In the genomic region with DNA sequence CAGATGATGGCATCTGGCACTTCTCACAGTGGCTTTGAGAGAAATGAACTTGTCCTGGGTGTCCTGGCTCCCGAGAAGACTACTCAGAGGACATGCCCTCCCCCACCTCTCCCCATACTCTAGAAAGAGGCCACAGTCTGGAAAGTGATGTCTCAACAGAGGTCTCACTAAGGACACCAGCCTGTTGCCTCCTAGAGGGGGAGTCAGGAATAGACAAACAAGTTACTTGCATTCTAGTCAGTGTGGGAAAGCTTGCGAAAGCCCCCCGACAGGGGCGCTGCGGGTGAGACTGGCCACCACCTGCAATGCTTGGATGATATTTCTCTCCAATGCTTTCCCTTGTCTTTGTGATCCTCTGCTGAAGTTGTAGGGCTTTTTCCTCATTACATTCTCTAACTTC, we compare ENCODE assay signal across 37 cellular contexts. TPM values are rescaled to one million over a fixed set of nuclear protein-coding genes. Genes with fewer than 3 reads are reported as not detected.
A peak's percentile ranks its signal among the peaks of the same experiment; 100 is the strongest.
DNase-seq lines count a peak whose midpoint lies in the region; ATAC-seq and TF ChIP-seq lines count a peak whose summit lies in the region.
"Had no signal": no experiment of that assay in that cellular context is flagged by ENCODE, and none has a peak within 500 bp of the region (broad histone marks: within the 10 kb centered on the region; RNA-seq: fewer than 3 reads in every experiment).

No MANE protein-coding gene starts in this region.

- no peaks in the 10 kb centered on the region for H3K4me1 Mint-ChIP-seq in MCF 10A (ENCODE audit: insufficient read depth, unreplicated experiment)

- TF ChIP-seq CTCF in mammary epithelial cell (conservative IDR thresholded peaks at IDR 0.05 in 1 of 2, IDR thresholded peaks at IDR 0.05 in 1 of 2; ENCODE audit: extremely low read depth in 1 of 2, insufficient read depth in 1 of 2, low read depth in 1 of 2, low read length in 2 of 2): peak; percentile 4 to 20
- TF ChIP-seq CTCF in MCF 10A (IDR thresholded peaks at IDR 0.05; ENCODE audit: unreplicated experiment): no peak
- 0 out of 2 replicates have a peak, but pooled peaks have one; percentile 28 for TF ChIP-seq CTCF in PC-3 (conservative IDR thresholded peaks at IDR 0.05; ENCODE audit: low read depth, low read length)
- peak; percentile 29 for TF ChIP-seq CTCF in choroid plexus epithelial cell (conservative IDR thresholded peaks at IDR 0.05; ENCODE audit: low read depth, low read length)
- no peak for TF ChIP-seq CTCF in body of pancreas (IDR thresholded peaks at IDR 0.05)

- intact Hi-C loops in mammary epithelial cell (cut with micrococcal nuclease) (loop anchor here (5.0 kb wide), 1 partner anchor 76 kb away; the partner anchor contains the start of gene TEX55), MCF 10A (cut with micrococcal nuclease) (no loop called here), PC-3 (cut with micrococcal nuclease) (no loop called here), body of pancreas (cut with DNase I) (no loop called here)

- CTCF ChIA-PET in mammary epithelial cell (lab: Charles Lee; ENCODE audit: low non-redundant PET): no interaction called here
- CTCF ChIA-PET in MCF 10A (lab: Yijun Ruan, JAX): interaction anchor here (0.5 to 1.5 kb wide), 6 partner anchors 9 to 342 kb away, joined by 3 to 7 read pairs (median 4); partner anchors contain the start of gene B4GALT4
- CTCF ChIA-PET in PC-3 (lab: Charles Lee): no interaction called here

- H3K79me2 ChIP-seq in mammary epithelial cell (ENCODE audit: insufficient read depth, low read length) (no peaks in the 10 kb centered on the region), PC-3 (ENCODE audit: low read length) (no peaks in the 10 kb centered on the region)

- no peaks in the 10 kb centered on the region for H3K4me1 ChIP-seq in mammary epithelial cell (ENCODE audit: insufficient read depth, low read length)
- peaks cover 14% of the 10 kb centered on the region for H3K4me1 ChIP-seq in PC-3 (ENCODE audit: insufficient read depth, low read length)
- H3K4me1 ChIP-seq in body of pancreas: peaks cover 19% of the 10 kb centered on the region
- H3K4me1 ChIP-seq: BE2C, foreskin keratinocyte, heart left ventricle had no signal

- no peak overlapping the region for H3K4me3 Mint-ChIP-seq in MCF 10A (ENCODE audit: unreplicated experiment)
- H3K4me3 Mint-ChIP-seq: activated CD4-positive, alpha-beta memory T cell treated with anti-CD3 and anti-CD28 coated beads, Interleukin-2, amount 10 ng/mL, durations not matched to agents 7 days and 5 days; activated naive CD8-positive, alpha-beta T cell; activated T-helper 1 cell treated with anti-CD3 and anti-CD28 coated beads, Interleukin-12 subunit alpha, Interleukin-12 subunit beta, Interleukin-2, Interleukin-4 antibody, amounts not matched to agents 30 ng/mL and 10 ng/mL and 1 ng/mL, durations not matched to agents 14 hours and 24 hours and 36 hours; CD8-positive, alpha-beta memory T cell; dendritic cell treated with granulocyte-macrophage colony-stimulating factor and Interleukin-4, amounts not matched to agents 40 ng/mL and 50 ng/mL, for 4 days had no signal

- no peak overlapping the region for H3K27ac Mint-ChIP-seq in MCF 10A (ENCODE audit: low read depth, unreplicated experiment)
- H3K27ac Mint-ChIP-seq: activated CD4-positive, alpha-beta memory T cell treated with anti-CD3 and anti-CD28 coated beads, Interleukin-2, amount 10 ng/mL, durations not matched to agents 7 days and 5 days; activated naive CD8-positive, alpha-beta T cell; dendritic cell treated with granulocyte-macrophage colony-stimulating factor and Interleukin-4, amounts not matched to agents 40 ng/mL and 50 ng/mL, for 4 days had no signal

- no peak overlapping the region for H3K27ac ChIP-seq in mammary epithelial cell (ENCODE audit: insufficient read depth, low read depth, low read length)
- no peak overlapping the region for H3K27ac ChIP-seq in PC-3 (ENCODE audit: low read length)
- H3K27ac ChIP-seq in body of pancreas: no peak overlapping the region
- H3K27ac ChIP-seq: foreskin keratinocyte, heart left ventricle, RWPE1, SK-N-MC, thoracic aorta had no signal

- H3K9ac ChIP-seq in mammary epithelial cell (ENCODE audit: insufficient read depth, low read length): no peak overlapping the region
- H3K9ac ChIP-seq in PC-3 (ENCODE audit: low read length): no peak overlapping the region

- H3K4me2 ChIP-seq in mammary epithelial cell (ENCODE audit: insufficient read depth, low read depth, low read length): no peak overlapping the region
- no peak overlapping the region for H3K4me2 ChIP-seq in PC-3 (ENCODE audit: low read length)

- 98% methylated on average over 5 of the region's 5 CpGs for WGBS in mammary epithelial cell (ENCODE audit: low coverage, missing lambda C conversion rate)
- 94 to 95% methylated on average over 5 of the region's 5 CpGs for WGBS in body of pancreas, 2 donors

- H3K9me3 ChIP-seq in mammary epithelial cell (replicated peaks; ENCODE audit: insufficient read depth, low read length) (no peaks in the 10 kb centered on the region), PC-3 (ENCODE audit: low read length) (no peaks in the 10 kb centered on the region), body of pancreas (no peaks in the 10 kb centered on the region)
- H3K9me3 ChIP-seq: BE2C, heart left ventricle, thoracic aorta had no signal

- H3K36me3 Mint-ChIP-seq in MCF 10A (ENCODE audit: insufficient read depth, unreplicated experiment): peaks cover 59% of the 10 kb centered on the region

- H4K20me1 ChIP-seq in mammary epithelial cell (ENCODE audit: insufficient read depth, low read length) (no peaks in the 10 kb centered on the region), PC-3 (ENCODE audit: low read length) (no peaks in the 10 kb centered on the region)

- BruUV-seq in mammary epithelial cell (replicated peaks; lab: Mats Ljungman, UMichigan): no TSS peak
- no TSS peak for BruUV-seq in MCF 10A (replicated peaks; lab: Mats Ljungman, UMichigan)
- BruUV-seq in PC-3 (replicated peaks; lab: Mats Ljungman, UMichigan): no TSS peak

- H3K4me3 ChIP-seq in mammary epithelial cell (replicated peaks in 1 of 3; ENCODE audit: insufficient read depth in 1 of 3, low read depth in 2 of 3, low read length in 3 of 3) (no peak overlapping the region), PC-3 (ENCODE audit: low read length) (no peak overlapping the region), choroid plexus epithelial cell (ENCODE audit: low read depth, low read length) (no peak overlapping the region), body of pancreas (no peak overlapping the region)
- H3K4me3 ChIP-seq: heart left ventricle, SK-N-MC, thoracic aorta had no signal

- dilution Hi-C loops in mammary epithelial cell (cut with HindIII; ENCODE audit: low sequenced_read_pairs): no loop called here

- H3F3A ChIP-seq in PC-3 (ENCODE audit: low read length, unreplicated experiment): no peaks in the 10 kb centered on the region

- H3K27me3 Mint-ChIP-seq in MCF 10A (ENCODE audit: insufficient read depth, unreplicated experiment): no peaks in the 10 kb centered on the region
- H3K27me3 Mint-ChIP-seq: activated CD4-positive, alpha-beta memory T cell treated with anti-CD3 and anti-CD28 coated beads, Interleukin-2, amount 10 ng/mL, durations not matched to agents 7 days and 5 days; activated naive CD8-positive, alpha-beta T cell; CD8-positive, alpha-beta memory T cell; dendritic cell treated with granulocyte-macrophage colony-stimulating factor and Interleukin-4, amounts not matched to agents 40 ng/mL and 50 ng/mL, for 4 days had no signal

- no peak for TF ChIP-seq POLR2A in body of pancreas (IDR thresholded peaks at IDR 0.05)

- H3K36me3 ChIP-seq in mammary epithelial cell (ENCODE audit: insufficient read depth, low read length) (peaks cover 21% of the 10 kb centered on the region), PC-3 (ENCODE audit: low read depth, low read length) (peaks cover 64% of the 10 kb centered on the region), body of pancreas (replicated peaks in 1 of 2; ENCODE audit: insufficient read depth in 1 of 2, low read depth in 2 of 2) (peaks cover 0 to 9% of the 10 kb centered on the region in 2 donors)
- H3K36me3 ChIP-seq: BE2C had no signal

- ATAC-seq in PC-3 (no peak), body of pancreas (no peak), HG02763 (IDR thresholded peaks at IDR 0.05; ENCODE audit: unreplicated experiment) (no peak)
- ATAC-seq: esophagus mucosa, foreskin keratinocyte, heart left ventricle, HepG2, left ventricle myocardium superior, right cardiac atrium had no signal

- no peak overlapping the region for H2AFZ ChIP-seq in mammary epithelial cell (ENCODE audit: low read depth, low read length)
- H2AFZ ChIP-seq in PC-3 (ENCODE audit: low read length): no peak overlapping the region

- in situ Hi-C loops in mammary epithelial cell (cut with MboI; ENCODE audit: low sequenced_read_pairs in 2 of 2): no loop called here

- H3K27me3 ChIP-seq in mammary epithelial cell (ENCODE audit: insufficient read depth, low read length) (no peaks in the 10 kb centered on the region), PC-3 (ENCODE audit: low read length) (no peaks in the 10 kb centered on the region), body of pancreas (no peaks in the 10 kb centered on the region)
- H3K27me3 ChIP-seq: BE2C, foreskin keratinocyte, heart left ventricle had no signal

- H3K9me2 ChIP-seq in PC-3 (replicated peaks; ENCODE audit: low read length): no peaks in the 10 kb centered on the region

- no peak for DNase-seq in mammary epithelial cell
- DNase-seq in MCF 10A (ENCODE audit: unreplicated experiment): no peak
- DNase-seq in PC-3: no peak
- DNase-seq in choroid plexus epithelial cell (ENCODE audit: low read depth): peak; percentile 23
- DNase-seq in body of pancreas: no peak
- no peak for DNase-seq in NCI-H226
- DNase-seq: ACHN; activated CD4-positive, alpha-beta memory T cell treated with anti-CD3 and anti-CD28 coated beads, Interleukin-2, amount 10 ng/mL, durations not matched to agents 7 days and 5 days; activated CD4-positive, alpha-beta T cell treated with anti-CD3 and anti-CD28 coated beads for 1 hour; activated CD8-positive, alpha-beta memory T cell treated with anti-CD3 and anti-CD28 coated beads, Interleukin-2, amount 50 U/mL, for 4 hours; aorta; BE2C; CD8-positive, alpha-beta memory T cell; central memory CD4-positive, alpha-beta T cell; foreskin keratinocyte; HCEC 1CT; heart left ventricle; left ventricle myocardium superior; NCI-H1048; NCI-H1694 treated with DMSO at 0.1 percent for 48 hours; NCI-H446 treated with DMSO at 0.1 percent for 48 hours; NCI-H774; right cardiac atrium; stimulated activated CD4-positive, alpha-beta T cell treated with anti-CD3 and anti-CD28 coated beads, Interleukin-1b, Interleukin-23, amount 100 ng/mL, for 48 hours; stimulated activated naive CD4-positive, alpha-beta T cell treated with Interleukin-2 at 50 U/mL for 16 hours; T-helper 2 cell had no signal

- POLR2A ChIA-PET in MCF 10A (lab: Yijun Ruan, JAX) (interaction anchor here (1.3 kb wide), 1 partner anchor 18 kb away, joined by 4 read pairs; the partner anchor contains the start of gene B4GALT4), PC-3 (lab: Charles Lee; ENCODE audit: unreplicated experiment) (no interaction called here)

- no peaks in the 10 kb centered on the region for H3K9me3 Mint-ChIP-seq in MCF 10A (ENCODE audit: unreplicated experiment)
- H3K9me3 Mint-ChIP-seq: activated CD4-positive, alpha-beta memory T cell treated with anti-CD3 and anti-CD28 coated beads, Interleukin-2, amount 10 ng/mL, durations not matched to agents 7 days and 5 days; activated T-helper 1 cell treated with anti-CD3 and anti-CD28 coated beads, Interleukin-12 subunit alpha, Interleukin-12 subunit beta, Interleukin-2, Interleukin-4 antibody, amounts not matched to agents 30 ng/mL and 10 ng/mL and 1 ng/mL, durations not matched to agents 14 hours and 24 hours and 36 hours; CD8-positive, alpha-beta memory T cell; dendritic cell treated with granulocyte-macrophage colony-stimulating factor and Interleukin-4, amounts not matched to agents 40 ng/mL and 50 ng/mL, for 4 days had no signal

RNA-seq across cellular contexts. Expression of gene B4GALT4, which starts 17.2 kb away (rescaled TPM):
- total RNA-seq in mammary epithelial cell (10 to 100 TPM; 18.3 to 34.8 TPM), MCF 10A (2022) (18.3 and 20.4 TPM in 2 replicates), PC-3 (2014; rRNA removed) (37.6 and 40.8 TPM in 2 replicates), body of pancreas (10 to 100 TPM; 12.5 to 14.8 TPM)
- 18.9 TPM for polyA plus RNA-seq in mammary epithelial cell
- polyA minus RNA-seq in mammary epithelial cell: 18.0 TPM

RNA-seq across cellular contexts. Expression of gene UPK1B, which starts 50.1 kb away (rescaled TPM):
- total RNA-seq in mammary epithelial cell: 1 to 10 TPM in 1 of 2 donors, not detected in 1; 1.7 TPM
- polyA plus RNA-seq in mammary epithelial cell: 0.50 TPM
- polyA minus RNA-seq in mammary epithelial cell: 1.4 TPM
- total RNA-seq in MCF 10A (2022): not detected in 2 replicates
- total RNA-seq in PC-3 (2014; rRNA removed): 0.04 TPM in 1 of 2 replicates, not detected in the other
- 1 to 10 TPM; 6.6 to 9.3 TPM for total RNA-seq in body of pancreas
- total RNA-seq: activated CD4-positive, alpha-beta memory T cell treated with anti-CD3 and anti-CD28 coated beads, Interleukin-2, amount 10 ng/mL, durations not matched to agents 7 days and 5 days; activated T-helper 1 cell treated with anti-CD3 and anti-CD28 coated beads, Interleukin-12 subunit alpha, Interleukin-12 subunit beta, Interleukin-2, Interleukin-4 antibody, amounts not matched to agents 30 ng/mL and 10 ng/mL and 1 ng/mL, durations not matched to agents 14 hours and 24 hours and 36 hours; aorta; CD8-positive, alpha-beta memory T cell; HepG2; myocyte; posterior vena cava had no signal
- polyA plus RNA-seq: CD8-positive, alpha-beta memory T cell; heart left ventricle; HepG2 had no signal

Comparison
In these comparisons a context has a peak if more than half of its experiments do, and no peak if none do; other contexts are left out.
1. CTCF ChIP-seq: peak in mammary epithelial cell (2 of 2), PC-3 (single experiment) and choroid plexus epithelial cell (single experiment); none in MCF 10A (single experiment) and body of pancreas (0 of 7).